In the genomic region with DNA sequence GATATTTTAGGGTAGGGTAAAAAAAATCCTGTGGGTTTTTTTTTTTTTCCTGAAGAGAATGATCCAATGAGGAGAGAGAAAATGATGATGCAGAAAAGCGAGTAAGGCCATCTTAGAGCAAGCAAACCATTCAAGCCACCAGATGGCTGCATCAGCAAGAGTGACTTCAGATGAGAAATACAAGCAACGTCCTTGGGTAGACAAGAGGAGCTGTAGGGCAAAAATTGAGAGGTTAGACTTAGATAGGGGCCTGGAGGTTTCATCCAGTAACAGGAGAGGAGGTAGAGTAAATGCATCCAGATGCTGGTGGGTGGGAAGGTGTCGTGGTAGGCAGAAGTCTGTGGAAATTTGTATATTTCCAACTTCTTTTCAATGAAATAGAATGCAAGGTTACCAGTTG, we compare ENCODE assay signal across 19 cellular contexts. TPM values are rescaled to one million over a fixed set of nuclear protein-coding genes. Genes with fewer than 3 reads are reported as not detected.
DNase-seq lines count a peak whose midpoint lies in the region; ATAC-seq lines count a peak whose summit lies in the region.
"Had no signal": no experiment of that assay in that cellular context is flagged by ENCODE, and none has a peak within 500 bp of the region (broad histone marks: within the 10 kb centered on the region; RNA-seq: fewer than 3 reads in every experiment).

No MANE protein-coding gene starts in this region.

- no peak overlapping the region for H3K27ac Mint-ChIP-seq in activated T-cell treated with anti-CD3 and anti-CD28 coated beads, Interleukin-2, amount 50 U/mL, for 72 hours
- no peak overlapping the region for H3K27ac Mint-ChIP-seq in activated T-helper 17 cell treated with anti-CD3 and anti-CD28 coated beads, Interleukin-2, amount 50 U/mL, for 72 hours
- no peak overlapping the region for H3K27ac Mint-ChIP-seq in stimulated activated naive CD8-positive, alpha-beta T cell treated with anti-CD3 and anti-CD28 coated beads, Interleukin-15, amount 100 ng/mL, for 72 hours
- H3K27ac Mint-ChIP-seq: CD4-positive, CD25-positive, alpha-beta regulatory T cell; GM23338 had no signal

- H3K4me1 Mint-ChIP-seq in activated T-cell treated with anti-CD3 and anti-CD28 coated beads, Interleukin-2, amount 50 U/mL, for 72 hours (ENCODE audit: low read depth), result no peaks in the 10 kb centered on the region
- H3K4me1 Mint-ChIP-seq in activated T-helper 17 cell treated with anti-CD3 and anti-CD28 coated beads, Interleukin-2, amount 50 U/mL, for 72 hours, result no peaks in the 10 kb centered on the region
- H3K4me1 Mint-ChIP-seq in stimulated activated naive CD8-positive, alpha-beta T cell treated with anti-CD3 and anti-CD28 coated beads, Interleukin-15, amount 100 ng/mL, for 72 hours, result no peaks in the 10 kb centered on the region
- H3K4me1 Mint-ChIP-seq: CD4-positive, CD25-positive, alpha-beta regulatory T cell; GM23338 had no signal

- in situ Hi-C loops in KBM-7 (cut with MboI; ENCODE audit: low pct_unique_long_range_greater_than_20kb, low sequenced_read_pairs), result loop anchor here (25.0 kb wide), 1 partner anchor 95 kb away; no protein-coding TSS in a partner anchor

- H3K9me3 Mint-ChIP-seq in activated T-cell treated with anti-CD3 and anti-CD28 coated beads, Interleukin-2, amount 50 U/mL, for 72 hours, result peaks cover 0 to 2% of the 10 kb centered on the region in 2 donors
- H3K9me3 Mint-ChIP-seq in activated T-helper 17 cell treated with anti-CD3 and anti-CD28 coated beads, Interleukin-2, amount 50 U/mL, for 72 hours, result no peaks in the 10 kb centered on the region
- H3K9me3 Mint-ChIP-seq in stimulated activated naive CD8-positive, alpha-beta T cell treated with anti-CD3 and anti-CD28 coated beads, Interleukin-15, amount 100 ng/mL, for 72 hours, result peaks cover 0 to 5% of the 10 kb centered on the region in 2 donors
- H3K9me3 Mint-ChIP-seq: GM23338 had no signal

- peak in 1 of 2 donors; percentile 5 for DNase-seq in activated T-cell treated with anti-CD3 and anti-CD28 coated beads, Interleukin-2, amount 50 U/mL, for 72 hours
- no peak for DNase-seq in activated T-cell treated with anti-CD3 and anti-CD28 coated beads, Interleukin-2, amount 50 U/mL, for 48 hours
- peak; percentile 9 for DNase-seq in KBM-7
- DNase-seq in stimulated activated naive CD8-positive, alpha-beta T cell treated with anti-CD3 and anti-CD28 coated beads, Interleukin-15, amount 100 ng/mL, for 72 hours, result no peak
- no peak for DNase-seq in activated naive CD4-positive, alpha-beta T cell treated with anti-CD3 and anti-CD28 coated beads, Interleukin-2, amount 50 U/mL, for 16 hours
- DNase-seq in SIG-M5 treated with dmso at 0.1 percent for 504 hours (lab: John Stamatoyannopoulos, UW; ENCODE audit: unreplicated experiment), result no peak
- DNase-seq: CD4-positive, CD25-positive, alpha-beta regulatory T cell; DND-41; NCI-H1105; NCI-H146; NCI-H2029; NCI-H345; NCI-H524 had no signal

- ATAC-seq in activated T-cell treated with anti-CD3 and anti-CD28 coated beads, Interleukin-2, amount 50 U/mL, for 72 hours (replicated peaks in 1 of 2), result peak; percentile 55 to 67
- peak; percentile 46 for ATAC-seq in activated T-helper 17 cell treated with anti-CD3 and anti-CD28 coated beads, Interleukin-2, amount 50 U/mL, for 72 hours (replicated peaks)
- peak; percentile 76 for ATAC-seq in stimulated activated naive CD8-positive, alpha-beta T cell treated with anti-CD3 and anti-CD28 coated beads, Interleukin-15, amount 100 ng/mL, for 72 hours
- ATAC-seq: GM23338, HepG2, K562, Right ventricle myocardium inferior had no signal

- peaks cover 0 to 2% of the 10 kb centered on the region in 2 donors for H3K36me3 Mint-ChIP-seq in activated T-cell treated with anti-CD3 and anti-CD28 coated beads, Interleukin-2, amount 50 U/mL, for 72 hours (ENCODE audit: insufficient read depth in 2 of 2)
- no peaks in the 10 kb centered on the region for H3K36me3 Mint-ChIP-seq in activated T-helper 17 cell treated with anti-CD3 and anti-CD28 coated beads, Interleukin-2, amount 50 U/mL, for 72 hours (ENCODE audit: low read depth)
- H3K36me3 Mint-ChIP-seq: CD4-positive, CD25-positive, alpha-beta regulatory T cell had no signal

- H3K27me3 Mint-ChIP-seq in activated T-cell treated with anti-CD3 and anti-CD28 coated beads, Interleukin-2, amount 50 U/mL, for 72 hours (ENCODE audit: low read depth), result peaks cover 7% of the 10 kb centered on the region
- H3K27me3 Mint-ChIP-seq in activated T-helper 17 cell treated with anti-CD3 and anti-CD28 coated beads, Interleukin-2, amount 50 U/mL, for 72 hours, result no peaks in the 10 kb centered on the region
- no peaks in the 10 kb centered on the region for H3K27me3 Mint-ChIP-seq in stimulated activated naive CD8-positive, alpha-beta T cell treated with anti-CD3 and anti-CD28 coated beads, Interleukin-15, amount 100 ng/mL, for 72 hours

- H3K4me3 Mint-ChIP-seq in activated T-cell treated with anti-CD3 and anti-CD28 coated beads, Interleukin-2, amount 50 U/mL, for 72 hours, result no peak overlapping the region
- no peak overlapping the region for H3K4me3 Mint-ChIP-seq in activated T-helper 17 cell treated with anti-CD3 and anti-CD28 coated beads, Interleukin-2, amount 50 U/mL, for 72 hours
- H3K4me3 Mint-ChIP-seq in stimulated activated naive CD8-positive, alpha-beta T cell treated with anti-CD3 and anti-CD28 coated beads, Interleukin-15, amount 100 ng/mL, for 72 hours, result no peak overlapping the region
- H3K4me3 Mint-ChIP-seq: CD4-positive, CD25-positive, alpha-beta regulatory T cell; GM23338 had no signal

RNA-seq across cellular contexts. Expression of a gene that starts 14.6 kb away (rescaled TPM):
- not detected for total RNA-seq in activated T-cell treated with anti-CD3 and anti-CD28 coated beads, Interleukin-2, amount 50 U/mL, for 72 hours
- not detected for total RNA-seq in activated T-helper 17 cell treated with anti-CD3 and anti-CD28 coated beads, Interleukin-2, amount 50 U/mL, for 72 hours
- total RNA-seq: CD4-positive, CD25-positive, alpha-beta regulatory T cell; GM23338; HepG2; HT-29; K562; Right ventricle myocardium inferior had no signal
